ENCODE assay signal across 8 cellular contexts in genomic region chr5:56951946-56952691, GRCh38. TPM values are rescaled to one million over a fixed set of nuclear protein-coding genes. Genes with fewer than 3 reads are reported as not detected.
DNase-seq lines count a peak whose midpoint lies in the region; ATAC-seq and TF ChIP-seq lines count a peak whose summit lies in the region.

Gene MIER3 (minus strand): TSS chr5:56952123. CDS start chr5:56952102, 21 bp downstream.

- peak; percentile 93 for ATAC-seq in GM18868 (IDR thresholded peaks at IDR 0.05; ENCODE audit: unreplicated experiment)
- ATAC-seq in HG03097 (IDR thresholded peaks at IDR 0.05; ENCODE audit: low FRiP score, unreplicated experiment): peak; percentile 94

- no peak for TF ChIP-seq POLR2A in lower leg skin (IDR thresholded peaks at IDR 0.05)

- in situ Hi-C loops in ACHN (cut with HindIII; ENCODE audit: low pct_ligation_motif_present, low pct_unique_long_range_greater_than_20kb, low sequenced_read_pairs): no loop called here

- DNase-seq in ACHN (peak; percentile 69), NCI-H446 (lab: John Stamatoyannopoulos, UW) (peak; percentile 11 to 75), dermis blood vessel endothelial cell (peak; percentile 82), lower leg skin (ENCODE audit: low spot score in 2 of 2) (peak; percentile 62 to 95)
- peak; percentile 77 for DNase-seq in activated CD4-positive, alpha-beta T cell treated with anti-CD3 and anti-CD28 coated beads, Interleukin-2, amount 50 U/mL, for 1 hour
- peak; percentile 68 to 78 for DNase-seq in stimulated activated CD4-positive, alpha-beta T cell treated with anti-CD3 and anti-CD28 coated beads, Interleukin-4, amount 100 ng/mL, for 48 hours (ENCODE audit: low read depth in 2 of 2)

- 0% methylated on average over 45 to 49 of the region's 89 CpGs for WGBS in lower leg skin, 2 donors

- TF ChIP-seq CTCF in lower leg skin (IDR thresholded peaks at IDR 0.05): no peak

- H3K4me3 ChIP-seq in lower leg skin (ENCODE audit: low read depth, poor library complexity, severe bottlenecking): peak within 1 kb of the TSS; percentile 68

- intact Hi-C loops in lower leg skin (cut with DNase I; ENCODE audit: low total_unique reads): no loop called here

RNA-seq across cellular contexts. Expression of gene MIER3, which starts in this region (rescaled TPM):
- total RNA-seq in dermis blood vessel endothelial cell (35.9 and 42.0 TPM in 2 replicates), lower leg skin (10 to 100 TPM; 15.7 to 32.5 (median 25.2) TPM)

Comparison
In these comparisons a context has a peak if more than half of its experiments do, and no peak if none do; other contexts are left out.
1. Peak in every context shown above with its lines: DNase-seq, ATAC-seq and H3K4me3 ChIP-seq.